27 cellular contexts compared by ENCODE assay signal in genomic region chr2:187640926-187641510, GRCh38.
"Had no signal": no experiment of that assay in that cellular context is flagged by ENCODE, and none has a peak within 500 bp of the region (broad histone marks: within the 10 kb centered on the region; RNA-seq: fewer than 3 reads in every experiment).

No MANE protein-coding gene starts in this region.

- H3K27ac ChIP-seq: body of pancreas, coronary artery, lower lobe of right lung, neutrophil, thoracic aorta, uterus had no signal

- H3K27me3 ChIP-seq: body of pancreas, neutrophil, uterus had no signal

- DNase-seq: activated B cell treated with CpG ODN at 0.5 μM for 24 hours; activated CD4-positive, alpha-beta T cell treated with anti-CD3 and anti-CD28 coated beads, Interleukin-2, amount 50 U/mL, for 1 hour; activated CD8-positive, alpha-beta memory T cell treated with anti-CD3 and anti-CD28 coated beads, Interleukin-2, amount 10 ng/mL, durations not matched to agents 7 days and 5 days; activated CD8-positive, alpha-beta T cell treated with anti-CD3 and anti-CD28 coated beads for 36 hours; activated naive CD4-positive, alpha-beta T cell; activated T-cell treated with anti-CD3 and anti-CD28 coated beads, Interleukin-2, amount 50 U/mL, for 72 hours; anterior cingulate cortex; body of pancreas; effector memory CD8-positive, alpha-beta T cell; foreskin fibroblast; head of caudate nucleus; hippocampal formation; lower lobe of right lung; retina; small intestine; stimulated activated CD4-positive, alpha-beta T cell treated with anti-CD3 and anti-CD28 coated beads, Interleukin-4, amount 100 ng/mL, for 24 hours; uterus had no signal

- H3K4me1 ChIP-seq: body of pancreas, lower lobe of right lung, uterus had no signal

- H3K9me3 ChIP-seq: body of pancreas, lower lobe of right lung, neutrophil, thoracic aorta, uterus had no signal

- H3K4me1 Mint-ChIP-seq: activated B cell treated with CpG ODN at 0.5 μM for 24 hours; activated CD8-positive, alpha-beta memory T cell treated with anti-CD3 and anti-CD28 coated beads, Interleukin-2, amount 10 ng/mL, durations not matched to agents 7 days and 5 days; nephron; stimulated activated effector memory CD8-positive, alpha-beta T cell treated with anti-CD3 and anti-CD28 coated beads, Interleukin-12 subunit alpha, Interleukin-12 subunit beta, amount 100 ng/mL, for 72 hours had no signal

- H3K27ac Mint-ChIP-seq: activated B cell treated with CpG ODN at 0.5 μM for 24 hours; activated CD8-positive, alpha-beta memory T cell treated with anti-CD3 and anti-CD28 coated beads, Interleukin-2, amount 10 ng/mL, durations not matched to agents 7 days and 5 days; activated CD8-positive, alpha-beta T cell treated with anti-CD3 and anti-CD28 coated beads for 36 hours; activated naive CD4-positive, alpha-beta T cell treated with anti-CD3 and anti-CD28 coated beads, Interleukin-2, amount 50 U/mL, for 72 hours; activated T-cell treated with anti-CD3 and anti-CD28 coated beads, Interleukin-2, amount 50 U/mL, for 72 hours; effector memory CD8-positive, alpha-beta T cell; nephron; progenitor cell of endocrine pancreas; stimulated activated effector memory CD8-positive, alpha-beta T cell treated with anti-CD3 and anti-CD28 coated beads, Interleukin-12 subunit alpha, Interleukin-12 subunit beta, amount 100 ng/mL, for 72 hours; stimulated activated naive CD8-positive, alpha-beta T cell treated with anti-CD3 and anti-CD28 coated beads, Interleukin-15, Interleukin-2, amounts not matched to agents 100 ng/mL and 50 ng/mL, for 24 hours; type B pancreatic cell had no signal

- FAIRE-seq: keratinocyte, small intestine had no signal

- H3K9me3 Mint-ChIP-seq: activated B cell treated with CpG ODN at 0.5 μM for 24 hours; activated T-cell treated with anti-CD3 and anti-CD28 coated beads, Interleukin-2, amount 50 U/mL, for 72 hours; effector memory CD8-positive, alpha-beta T cell; stimulated activated naive CD8-positive, alpha-beta T cell treated with anti-CD3 and anti-CD28 coated beads, Interleukin-15, Interleukin-2, amounts not matched to agents 100 ng/mL and 50 ng/mL, for 24 hours; type B pancreatic cell had no signal

- H3K36me3 Mint-ChIP-seq: activated CD8-positive, alpha-beta memory T cell treated with anti-CD3 and anti-CD28 coated beads, Interleukin-2, amount 10 ng/mL, durations not matched to agents 7 days and 5 days; activated naive CD4-positive, alpha-beta T cell treated with anti-CD3 and anti-CD28 coated beads, Interleukin-2, amount 50 U/mL, for 72 hours; stimulated activated effector memory CD8-positive, alpha-beta T cell treated with anti-CD3 and anti-CD28 coated beads, Interleukin-12 subunit alpha, Interleukin-12 subunit beta, amount 100 ng/mL, for 72 hours; type B pancreatic cell had no signal

- H3K4me3 Mint-ChIP-seq: activated B cell treated with CpG ODN at 0.5 μM for 24 hours; activated CD8-positive, alpha-beta memory T cell treated with anti-CD3 and anti-CD28 coated beads, Interleukin-2, amount 10 ng/mL, durations not matched to agents 7 days and 5 days; activated CD8-positive, alpha-beta T cell treated with anti-CD3 and anti-CD28 coated beads for 36 hours; activated T-cell treated with anti-CD3 and anti-CD28 coated beads, Interleukin-2, amount 50 U/mL, for 72 hours; effector memory CD8-positive, alpha-beta T cell; nephron; stimulated activated effector memory CD8-positive, alpha-beta T cell treated with anti-CD3 and anti-CD28 coated beads, Interleukin-12 subunit alpha, Interleukin-12 subunit beta, amount 100 ng/mL, for 72 hours; stimulated activated naive CD8-positive, alpha-beta T cell treated with anti-CD3 and anti-CD28 coated beads, Interleukin-15, Interleukin-2, amounts not matched to agents 100 ng/mL and 50 ng/mL, for 24 hours; type B pancreatic cell had no signal

- H3K27me3 Mint-ChIP-seq: activated B cell treated with CpG ODN at 0.5 μM for 24 hours; activated CD8-positive, alpha-beta memory T cell treated with anti-CD3 and anti-CD28 coated beads, Interleukin-2, amount 10 ng/mL, durations not matched to agents 7 days and 5 days; activated CD8-positive, alpha-beta T cell treated with anti-CD3 and anti-CD28 coated beads for 36 hours; effector memory CD8-positive, alpha-beta T cell; progenitor cell of endocrine pancreas; stimulated activated naive CD8-positive, alpha-beta T cell treated with anti-CD3 and anti-CD28 coated beads, Interleukin-15, Interleukin-2, amounts not matched to agents 100 ng/mL and 50 ng/mL, for 24 hours; type B pancreatic cell had no signal

- H3K36me3 ChIP-seq: lower lobe of right lung, neutrophil, thoracic aorta, uterus had no signal

- H3K4me3 ChIP-seq: body of pancreas, coronary artery, lower lobe of right lung, thoracic aorta, uterus had no signal
